18 cellular contexts compared by ENCODE assay signal in genomic region chr2:28169492-28169891, GRCh38.
DNase-seq lines count a peak whose midpoint lies in the region; ATAC-seq, FAIRE-seq and TF ChIP-seq lines count a peak whose summit lies in the region.
"Had no signal": no experiment of that assay in that cellular context is flagged by ENCODE, and none has a peak within 500 bp of the region (broad histone marks: within the 10 kb centered on the region; RNA-seq: fewer than 3 reads in every experiment).

No MANE protein-coding gene starts in this region.

- intact Hi-C loops in dorsolateral prefrontal cortex (cut with DNase I), result loop anchor here in 1 of 2 donors (10.0 kb wide), 1 partner anchor 225 kb away; the partner anchor contains the start of gene FOSL2

- peaks cover 15% of the 10 kb centered on the region for H3K36me3 Mint-ChIP-seq in memory B cell

- FAIRE-seq in small intestine (lab: Jason Lieb, UNC), result no peak
- FAIRE-seq: GM19239, HTR-8/SVneo had no signal

- H3K27me3 ChIP-seq in small intestine (ENCODE audit: control insufficient read depth in 2 of 2, insufficient read depth in 2 of 2, low read length in 2 of 2) (no peaks in the 10 kb centered on the region), dorsolateral prefrontal cortex (no peaks in the 10 kb centered on the region)
- H3K27me3 ChIP-seq: BLaER1 had no signal

- no peak for TF ChIP-seq CTCF in dorsolateral prefrontal cortex (IDR thresholded peaks at IDR 0.05 in 54 of 56, conservative IDR thresholded peaks at IDR 0.05 in 2 of 56; ENCODE audit: low read depth in 1 of 56, partially characterized antibody in 56 of 56)
- no peak for TF ChIP-seq CTCF in GM13976 (IDR thresholded peaks at IDR 0.05; ENCODE audit: borderline replicate concordance, control extremely low read depth, extremely low read depth, insufficient read depth, missing control alignments)

- H3K27ac ChIP-seq in small intestine (ENCODE audit: low read depth in 1 of 2, low read length in 1 of 2) (no peak overlapping the region), dorsolateral prefrontal cortex (no peak overlapping the region)
- H3K27ac ChIP-seq: BLaER1, GM23248 had no signal

- WGBS in small intestine, 3 donors, result 40 to 65% (median 52%) methylated on average over 3 of the region's 3 CpGs

- no peaks in the 10 kb centered on the region for H3K36me3 ChIP-seq in small intestine (ENCODE audit: control insufficient read depth in 2 of 2, insufficient read depth in 2 of 2, low read length in 2 of 2)
- H3K36me3 ChIP-seq: HAP-1 had no signal

- H3K9me3 ChIP-seq in small intestine (ENCODE audit: control insufficient read depth, low read depth), result no peaks in the 10 kb centered on the region
- H3K9me3 ChIP-seq: HAP-1 had no signal

- DNase-seq in stimulated activated naive CD8-positive, alpha-beta T cell treated with anti-CD3 and anti-CD28 coated beads, Interleukin-15, amount 100 ng/mL, for 72 hours, result no peak
- no peak for DNase-seq in stimulated activated naive CD8-positive, alpha-beta T cell treated with anti-CD3 and anti-CD28 coated beads, Interleukin-15, Interleukin-2, amounts not matched to agents 100 U/mL and 50 U/mL, for 24 hours
- DNase-seq in memory B cell (ENCODE audit: low spot score in 2 of 2) (no peak), small intestine (peak; percentile 45), dorsolateral prefrontal cortex (no peak), GM13976 (ENCODE audit: low spot score) (no peak)
- DNase-seq: 8988T; CD4-positive, alpha-beta memory T cell; DMS153; DMS79; GDM1; GM23248 had no signal

- H3K4me3 ChIP-seq in small intestine (ENCODE audit: low read depth in 1 of 2, low read length in 2 of 2) (no peak overlapping the region), dorsolateral prefrontal cortex (no peak overlapping the region)
- H3K4me3 ChIP-seq: BLaER1, GM23248, HAP-1 had no signal

- peak overlapping the region; percentile 21 to 78 for H3K27ac Mint-ChIP-seq in stimulated activated naive CD8-positive, alpha-beta T cell treated with anti-CD3 and anti-CD28 coated beads, Interleukin-15, amount 100 ng/mL, for 72 hours
- H3K27ac Mint-ChIP-seq in memory B cell, result peak overlapping the region; percentile 65

- H3K27me3 Mint-ChIP-seq in stimulated activated naive CD8-positive, alpha-beta T cell treated with anti-CD3 and anti-CD28 coated beads, Interleukin-15, amount 100 ng/mL, for 72 hours, result no peaks in the 10 kb centered on the region
- H3K27me3 Mint-ChIP-seq in memory B cell, result no peaks in the 10 kb centered on the region
- H3K27me3 Mint-ChIP-seq: CD4-positive, alpha-beta memory T cell had no signal

- H3K4me1 ChIP-seq in small intestine (ENCODE audit: control insufficient read depth in 2 of 2, insufficient read depth in 1 of 2, low read depth in 1 of 2, low read length in 1 of 2), result peaks cover 0 to 3% of the 10 kb centered on the region in 2 donors
- H3K4me1 ChIP-seq: HAP-1 had no signal

- no peaks in the 10 kb centered on the region for H3K9me3 Mint-ChIP-seq in stimulated activated naive CD8-positive, alpha-beta T cell treated with anti-CD3 and anti-CD28 coated beads, Interleukin-15, amount 100 ng/mL, for 72 hours
- H3K9me3 Mint-ChIP-seq in memory B cell, result no peaks in the 10 kb centered on the region

- in situ Hi-C loops in GM13976 (cut with MboI; ENCODE audit: low sequenced_read_pairs, unreplicated experiment), result no loop called here

- no peak for ATAC-seq in stimulated activated naive CD8-positive, alpha-beta T cell treated with anti-CD3 and anti-CD28 coated beads, Interleukin-15, amount 100 ng/mL, for 72 hours
- no peak for ATAC-seq in stimulated activated naive CD8-positive, alpha-beta T cell treated with anti-CD3 and anti-CD28 coated beads, Interleukin-15, Interleukin-2, amounts not matched to agents 100 U/mL and 50 U/mL, for 24 hours
- ATAC-seq in memory B cell (ENCODE audit: low read depth) (no peak), GM21717 (IDR thresholded peaks at IDR 0.05; ENCODE audit: unreplicated experiment) (no peak)

- H3K4me3 Mint-ChIP-seq in stimulated activated naive CD8-positive, alpha-beta T cell treated with anti-CD3 and anti-CD28 coated beads, Interleukin-15, amount 100 ng/mL, for 72 hours, result no peak overlapping the region
- H3K4me3 Mint-ChIP-seq in memory B cell, result no peak overlapping the region
- H3K4me3 Mint-ChIP-seq: CD14-positive monocyte; CD4-positive, alpha-beta memory T cell had no signal

- H3K4me1 Mint-ChIP-seq in stimulated activated naive CD8-positive, alpha-beta T cell treated with anti-CD3 and anti-CD28 coated beads, Interleukin-15, amount 100 ng/mL, for 72 hours, result no peaks in the 10 kb centered on the region
- no peaks in the 10 kb centered on the region for H3K4me1 Mint-ChIP-seq in memory B cell
- H3K4me1 Mint-ChIP-seq: CD14-positive monocyte; CD4-positive, alpha-beta memory T cell had no signal
